ENCODE assay signal across 11 cellular contexts in the genomic region with DNA sequence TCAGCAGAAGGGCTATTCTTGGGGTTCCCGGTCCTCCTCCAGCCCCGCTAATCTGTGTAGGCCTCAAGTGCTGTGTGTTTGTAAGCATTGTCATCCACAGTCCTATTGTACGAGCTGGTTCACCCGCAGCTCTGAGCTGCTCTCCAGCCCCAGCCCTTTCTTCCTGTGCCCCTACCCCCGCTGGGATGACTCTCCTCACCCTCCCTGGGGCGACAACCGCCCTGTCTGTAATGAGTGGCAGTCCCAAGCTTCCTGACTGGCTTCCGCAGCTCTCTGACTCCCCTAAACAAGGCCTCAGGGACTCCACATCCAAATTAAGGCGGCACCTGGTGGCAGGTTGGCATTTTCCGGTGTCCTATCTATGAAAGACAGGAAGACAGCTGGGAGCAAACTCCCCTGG. TPM values are rescaled to one million over a fixed set of nuclear protein-coding genes. Genes with fewer than 3 reads are reported as not detected.
A peak's percentile ranks its signal among the peaks of the same experiment; 100 is the strongest.
DNase-seq lines count a peak whose midpoint lies in the region; ATAC-seq lines count a peak whose summit lies in the region.
"Had no signal": no experiment of that assay in that cellular context is flagged by ENCODE, and none has a peak within 500 bp of the region (broad histone marks: within the 10 kb centered on the region; RNA-seq: fewer than 3 reads in every experiment).

No MANE protein-coding gene starts in this region.

- H2BK120ac ChIP-seq in mesenchymal stem cell (ENCODE audit: low read depth, low read length), result no peak overlapping the region

- no peak overlapping the region for H3K23ac ChIP-seq in mesenchymal stem cell (ENCODE audit: low read length in 2 of 2)

- no peaks in the 10 kb centered on the region for H3K27me3 Mint-ChIP-seq in activated T-cell treated with anti-CD3 and anti-CD28 coated beads, Interleukin-2, amount 50 U/mL, for 72 hours (ENCODE audit: low read depth)

- H3K9me3 ChIP-seq in mesenchymal stem cell (ENCODE audit: control insufficient read depth, low read length), result no peaks in the 10 kb centered on the region
- H3K9me3 ChIP-seq in aorta (ENCODE audit: control insufficient read depth, low read length), result no peaks in the 10 kb centered on the region

- H3K14ac ChIP-seq in mesenchymal stem cell (ENCODE audit: low read length in 2 of 2), result no peak overlapping the region

- H3K4me1 Mint-ChIP-seq in activated T-cell treated with anti-CD3 and anti-CD28 coated beads, Interleukin-2, amount 50 U/mL, for 72 hours (ENCODE audit: low read depth), result peaks cover 36% of the 10 kb centered on the region

- no peak overlapping the region for H3K4me3 Mint-ChIP-seq in activated T-cell treated with anti-CD3 and anti-CD28 coated beads, Interleukin-2, amount 50 U/mL, for 72 hours

- no peak overlapping the region for H2AK5ac ChIP-seq in mesenchymal stem cell (ENCODE audit: low read length, severe bottlenecking)

- H3K27me3 ChIP-seq in mesenchymal stem cell (ENCODE audit: control insufficient read depth in 1 of 2, insufficient read depth in 1 of 2, low read length in 2 of 2), result peaks cover 24 to 40% of the 10 kb centered on the region in 2 experiments
- H3K27me3 ChIP-seq in aorta (ENCODE audit: control insufficient read depth in 1 of 2, insufficient read depth in 2 of 2, low read length in 1 of 2), result no peaks in the 10 kb centered on the region

- ATAC-seq in activated T-cell treated with anti-CD3 and anti-CD28 coated beads, Interleukin-2, amount 50 U/mL, for 72 hours (replicated peaks in 1 of 2), result peak in 1 of 2 donors; percentile 25
- ATAC-seq in activated naive CD4-positive, alpha-beta T cell treated with anti-CD3 and anti-CD28 coated beads, Interleukin-2, amount 50 U/mL, for 72 hours, result peak; percentile 42 to 46
- ATAC-seq in stimulated activated naive CD8-positive, alpha-beta T cell treated with anti-CD3 and anti-CD28 coated beads, Interleukin-15, Interleukin-2, amounts not matched to agents 100 U/mL and 50 U/mL, for 24 hours, result peak; percentile 11
- ATAC-seq in HG03342 (IDR thresholded peaks at IDR 0.05; ENCODE audit: unreplicated experiment), result no peak
- no peak for ATAC-seq in aorta (ENCODE audit: low FRiP score)

- no peak overlapping the region for H4K8ac ChIP-seq in mesenchymal stem cell (ENCODE audit: low read length)

- H2AFZ ChIP-seq in mesenchymal stem cell (ENCODE audit: low read depth, low read length), result no peak overlapping the region

- H4K91ac ChIP-seq in mesenchymal stem cell (ENCODE audit: low read length), result no peak overlapping the region

- H3K79me1 ChIP-seq in mesenchymal stem cell (replicated peaks; ENCODE audit: low read length, poor library complexity, severe bottlenecking), result no peaks in the 10 kb centered on the region

- H3K4me2 ChIP-seq in mesenchymal stem cell (ENCODE audit: low read length, poor library complexity, severe bottlenecking), result no peak overlapping the region

- peak overlapping the region; percentile 20 for H3K27ac Mint-ChIP-seq in activated T-cell treated with anti-CD3 and anti-CD28 coated beads, Interleukin-2, amount 50 U/mL, for 72 hours
- peak overlapping the region; percentile 23 to 93 for H3K27ac Mint-ChIP-seq in activated naive CD4-positive, alpha-beta T cell treated with anti-CD3 and anti-CD28 coated beads, Interleukin-2, amount 50 U/mL, for 72 hours

- H3K4me1 ChIP-seq in mesenchymal stem cell (ENCODE audit: control insufficient read depth, insufficient read depth, low read depth, low read length), result peaks cover 14% of the 10 kb centered on the region
- no peaks in the 10 kb centered on the region for H3K4me1 ChIP-seq in aorta (ENCODE audit: control insufficient read depth in 1 of 2, insufficient read depth in 2 of 2, low read length in 2 of 2)

- H3K4me3 ChIP-seq in mesenchymal stem cell (ENCODE audit: insufficient read depth in 1 of 2, low read depth in 1 of 2, low read length in 2 of 2) (no peak overlapping the region), aorta (ENCODE audit: low read length in 2 of 2) (no peak overlapping the region)

- H3K9ac ChIP-seq in mesenchymal stem cell (ENCODE audit: low read length), result no peak overlapping the region

- H2BK12ac ChIP-seq in mesenchymal stem cell (ENCODE audit: low read length in 2 of 2), result no peak overlapping the region

- H3K36me3 Mint-ChIP-seq in activated T-cell treated with anti-CD3 and anti-CD28 coated beads, Interleukin-2, amount 50 U/mL, for 72 hours (ENCODE audit: insufficient read depth in 2 of 2), result no peaks in the 10 kb centered on the region
- no peaks in the 10 kb centered on the region for H3K36me3 Mint-ChIP-seq in activated naive CD4-positive, alpha-beta T cell treated with anti-CD3 and anti-CD28 coated beads, Interleukin-2, amount 50 U/mL, for 72 hours

- WGBS in mesenchymal stem cell, result 82% methylated on average over 10 of the region's 10 CpGs
- 90 to 92% methylated on average over 10 of the region's 10 CpGs for WGBS in aorta, 2 donors

- intact Hi-C loops in aorta (cut with DNase I), result no loop called here

- DNase-seq in activated T-cell treated with anti-CD3 and anti-CD28 coated beads, Interleukin-2, amount 50 U/mL, for 72 hours, result no peak
- DNase-seq in activated T-cell treated with anti-CD3 and anti-CD28 coated beads, Interleukin-2, amount 50 U/mL, for 1 hour, result no peak
- DNase-seq in NCI-H2081 (lab: John Stamatoyannopoulos, UW), result peak; percentile 6 to 49
- DNase-seq in activated naive CD4-positive, alpha-beta T cell treated with anti-CD3 and anti-CD28 coated beads, Interleukin-2, amount 50 U/mL, for 72 hours (ENCODE audit: low spot score in 2 of 2), result no peak
- no peak for DNase-seq in stimulated activated naive CD8-positive, alpha-beta T cell treated with anti-CD3 and anti-CD28 coated beads, Interleukin-15, Interleukin-2, amounts not matched to agents 100 U/mL and 50 U/mL, for 24 hours
- DNase-seq in mesenchymal stem cell, result no peak
- DNase-seq in aorta, result no peak
- DNase-seq: erythroblast, NCI-H510A treated with DMSO at 0.1 percent for 48 hours, RPMI8226 had no signal

- no peak overlapping the region for H2BK15ac ChIP-seq in mesenchymal stem cell (ENCODE audit: low read depth, poor library complexity, severe bottlenecking)

- no peak overlapping the region for H3K18ac ChIP-seq in mesenchymal stem cell (ENCODE audit: low read depth in 1 of 2, low read length in 2 of 2)

- no peak overlapping the region for H3K4ac ChIP-seq in mesenchymal stem cell (ENCODE audit: low read depth in 1 of 2, low read length in 2 of 2)

- H3K27ac ChIP-seq in mesenchymal stem cell (ENCODE audit: low read length, poor library complexity, severe bottlenecking) (no peak overlapping the region), aorta (ENCODE audit: low read depth in 1 of 2, low read length in 2 of 2) (no peak overlapping the region)

- H2BK5ac ChIP-seq in mesenchymal stem cell (ENCODE audit: low read depth, low read length, poor library complexity, severe bottlenecking), result no peak overlapping the region

- no peaks in the 10 kb centered on the region for H3K36me3 ChIP-seq in mesenchymal stem cell (ENCODE audit: control insufficient read depth in 1 of 2, insufficient read depth in 2 of 2, low read depth in 1 of 2, low read length in 2 of 2)
- H3K36me3 ChIP-seq in aorta (ENCODE audit: control insufficient read depth in 1 of 2, insufficient read depth in 2 of 2, low read length in 1 of 2), result no peaks in the 10 kb centered on the region

- H3K9me3 Mint-ChIP-seq in activated T-cell treated with anti-CD3 and anti-CD28 coated beads, Interleukin-2, amount 50 U/mL, for 72 hours, result no peaks in the 10 kb centered on the region
- no peaks in the 10 kb centered on the region for H3K9me3 Mint-ChIP-seq in activated naive CD4-positive, alpha-beta T cell treated with anti-CD3 and anti-CD28 coated beads, Interleukin-2, amount 50 U/mL, for 72 hours

RNA-seq across cellular contexts. Expression of gene TFF3, which starts 45.8 kb away (rescaled TPM):
- total RNA-seq in activated T-cell treated with anti-CD3 and anti-CD28 coated beads, Interleukin-2, amount 50 U/mL, for 72 hours, result not detected
- total RNA-seq in activated naive CD4-positive, alpha-beta T cell treated with anti-CD3 and anti-CD28 coated beads, Interleukin-2, amount 50 U/mL, for 72 hours, result not detected
- not detected for polyA plus RNA-seq in mesenchymal stem cell (2013, experiment 1 of 2)
- polyA plus RNA-seq in mesenchymal stem cell (2013, experiment 2 of 2), result not detected
- total RNA-seq in aorta, result 1 to 10 TPM; 2.4 to 3.8 TPM
- polyA plus RNA-seq in aorta, result 100 to 1,000 TPM in 1 of 2 donors, 10 to 100 TPM in 1; 27.5 to 170 TPM

RNA-seq across cellular contexts. Expression of gene ABCG1, which starts 50.4 kb away (rescaled TPM):
- 10 to 100 TPM; 53.1 to 55.5 TPM for total RNA-seq in activated T-cell treated with anti-CD3 and anti-CD28 coated beads, Interleukin-2, amount 50 U/mL, for 72 hours
- total RNA-seq in activated naive CD4-positive, alpha-beta T cell treated with anti-CD3 and anti-CD28 coated beads, Interleukin-2, amount 50 U/mL, for 72 hours, result 10 to 100 TPM; 15.4 to 24.4 TPM
- polyA plus RNA-seq in mesenchymal stem cell (2013, experiment 1 of 2), result 3.1 TPM
- polyA plus RNA-seq in mesenchymal stem cell (2013, experiment 2 of 2), result 3.1 TPM
- total RNA-seq in aorta, result 10 to 100 TPM; 18.7 to 24.2 TPM
- polyA plus RNA-seq in aorta, result 1 to 10 TPM; 4.8 to 7.4 TPM

Comparison
In these comparisons a context has a peak if more than half of its experiments do, and no peak if none do; other contexts are left out.
1. ATAC-seq: peak in activated naive CD4-positive, alpha-beta T cell treated with anti-CD3 and anti-CD28 coated beads, Interleukin-2, amount 50 U/mL, for 72 hours (2 of 2) and stimulated activated naive CD8-positive, alpha-beta T cell treated with anti-CD3 and anti-CD28 coated beads, Interleukin-15, Interleukin-2, amounts not matched to agents 100 U/mL and 50 U/mL, for 24 hours (single experiment); none in HG03342 (single experiment) and aorta (single experiment).
2. DNase-seq: peak in NCI-H2081 (2 of 2); none in activated T-cell treated with anti-CD3 and anti-CD28 coated beads, Interleukin-2, amount 50 U/mL, for 72 hours (0 of 2), activated T-cell treated with anti-CD3 and anti-CD28 coated beads, Interleukin-2, amount 50 U/mL, for 1 hour (single experiment), activated naive CD4-positive, alpha-beta T cell treated with anti-CD3 and anti-CD28 coated beads, Interleukin-2, amount 50 U/mL, for 72 hours (0 of 2), stimulated activated naive CD8-positive, alpha-beta T cell treated with anti-CD3 and anti-CD28 coated beads, Interleukin-15, Interleukin-2, amounts not matched to agents 100 U/mL and 50 U/mL, for 24 hours (single experiment), mesenchymal stem cell (single experiment) and aorta (0 of 2).